In genomic region chr7:24882989-24883631, GRCh38 we compare ENCODE assay signal across 9 cellular contexts.
DNase-seq lines count a peak whose midpoint lies in the region; ATAC-seq and TF ChIP-seq lines count a peak whose summit lies in the region.
"Had no signal": no experiment of that assay in that cellular context is flagged by ENCODE, and none has a peak within 500 bp of the region (broad histone marks: within the 10 kb centered on the region; RNA-seq: fewer than 3 reads in every experiment).

No MANE protein-coding gene starts in this region.

- no peaks in the 10 kb centered on the region for H3K27me3 ChIP-seq in GM23248 (replicated peaks; ENCODE audit: insufficient read depth)

- H2AFZ ChIP-seq in GM23248, result no peak overlapping the region

- peaks cover 79% of the 10 kb centered on the region for H3K4me1 Mint-ChIP-seq in activated T-helper 2 cell treated with anti-CD3 and anti-CD28 coated beads, Interferon-gamma antibody, Interleukin-2, Interleukin-4, amounts not matched to agents 10 μg/mL and 5 μg/mL and 100 μg/mL, durations not matched to agents 14 hours and 24 hours and 36 hours (ENCODE audit: low read depth)
- H3K4me1 Mint-ChIP-seq in WTC11, result peaks cover 59% of the 10 kb centered on the region

- POLR2A ChIA-PET in WTC11 (lab: Charles Lee), result no interaction called here

- H3K36me3 ChIP-seq in GM23248 (ENCODE audit: low read depth), result no peaks in the 10 kb centered on the region

- in situ Hi-C loops in GM23248 (cut with MboI), result no loop called here

- H3K4me2 ChIP-seq in GM23248 (ENCODE audit: unreplicated experiment), result peak overlapping the region; percentile 70

- H3F3A ChIP-seq in GM23248 (ENCODE audit: insufficient read depth), result peaks cover 27% of the 10 kb centered on the region

- CTCF ChIA-PET in WTC11 (lab: Charles Lee), result interaction anchor here (1.3 to 2.0 kb wide), 2 partner anchors 11 to 71 kb away, joined by 4 to 10 read pairs; no protein-coding TSS in a partner anchor

- no peak for TF ChIP-seq POLR2A in GM18505 (IDR thresholded peaks at IDR 0.05; ENCODE audit: borderline replicate concordance, extremely low read depth, insufficient read depth, insufficient read length)

- no peaks in the 10 kb centered on the region for H3K9me2 ChIP-seq in GM23248 (ENCODE audit: insufficient read depth)

- no peaks in the 10 kb centered on the region for H3K27me3 Mint-ChIP-seq in activated T-helper 2 cell treated with anti-CD3 and anti-CD28 coated beads, Interferon-gamma antibody, Interleukin-2, Interleukin-4, amounts not matched to agents 10 μg/mL and 5 μg/mL and 100 μg/mL, durations not matched to agents 14 hours and 24 hours and 36 hours (ENCODE audit: low read depth)
- H3K27me3 Mint-ChIP-seq in WTC11 (ENCODE audit: low read depth), result no peaks in the 10 kb centered on the region

- H3K36me3 Mint-ChIP-seq in activated T-helper 2 cell treated with anti-CD3 and anti-CD28 coated beads, Interferon-gamma antibody, Interleukin-2, Interleukin-4, amounts not matched to agents 10 μg/mL and 5 μg/mL and 100 μg/mL, durations not matched to agents 14 hours and 24 hours and 36 hours (ENCODE audit: low read depth), result peaks cover 65% of the 10 kb centered on the region
- no peaks in the 10 kb centered on the region for H3K36me3 Mint-ChIP-seq in WTC11

- H3K4me1 ChIP-seq in GM23248 (ENCODE audit: insufficient read depth), result peaks cover 25% of the 10 kb centered on the region

- TF ChIP-seq CTCF in WTC11 (IDR thresholded peaks at IDR 0.05), result no peak

- H3K27ac Mint-ChIP-seq in activated T-helper 2 cell treated with anti-CD3 and anti-CD28 coated beads, Interferon-gamma antibody, Interleukin-2, Interleukin-4, amounts not matched to agents 10 μg/mL and 5 μg/mL and 100 μg/mL, durations not matched to agents 14 hours and 24 hours and 36 hours, result peak overlapping the region; percentile 65
- no peak overlapping the region for H3K27ac Mint-ChIP-seq in WTC11

- intact Hi-C loops in activated T-helper 2 cell treated with anti-CD3 and anti-CD28 coated beads, Interferon-gamma antibody, Interleukin-2, Interleukin-4, amounts not matched to agents 10 μg/mL and 5 μg/mL and 100 μg/mL, durations not matched to agents 14 hours and 24 hours and 36 hours (cut with micrococcal nuclease), result loop anchor here (1.0 to 2.0 kb wide), 2 partner anchors 16 to 17 kb away; no protein-coding TSS in a partner anchor

- peaks cover 54% of the 10 kb centered on the region for H3K79me2 ChIP-seq in GM23248 (ENCODE audit: insufficient read depth)

- no peaks in the 10 kb centered on the region for H4K20me1 ChIP-seq in GM23248 (ENCODE audit: insufficient read depth)

- H3K4me3 ChIP-seq in GM23248, result no peak overlapping the region
- H3K4me3 ChIP-seq: SK-N-MC had no signal

- no peaks in the 10 kb centered on the region for H3K9me3 Mint-ChIP-seq in activated T-helper 2 cell treated with anti-CD3 and anti-CD28 coated beads, Interferon-gamma antibody, Interleukin-2, Interleukin-4, amounts not matched to agents 10 μg/mL and 5 μg/mL and 100 μg/mL, durations not matched to agents 14 hours and 24 hours and 36 hours
- no peaks in the 10 kb centered on the region for H3K9me3 Mint-ChIP-seq in WTC11

- H3K4me3 Mint-ChIP-seq in activated T-helper 2 cell treated with anti-CD3 and anti-CD28 coated beads, Interferon-gamma antibody, Interleukin-2, Interleukin-4, amounts not matched to agents 10 μg/mL and 5 μg/mL and 100 μg/mL, durations not matched to agents 14 hours and 24 hours and 36 hours (ENCODE audit: low read depth), result no peak overlapping the region
- no peak overlapping the region for H3K4me3 Mint-ChIP-seq in WTC11

- WGBS in GM23248 (ENCODE audit: low coverage in 1 of 2, low lambda C conversion rate in 2 of 2, missing lambda C conversion rate in 2 of 2), 2 experiments, result 1 to 4% methylated on average over 3 of the region's 3 CpGs

- no peaks in the 10 kb centered on the region for H3K9me3 ChIP-seq in GM23248 (ENCODE audit: low read depth)

- peak overlapping the region; percentile 39 for H3K9ac ChIP-seq in GM23248

- ATAC-seq in WTC11 (no peak), GM21515 (IDR thresholded peaks at IDR 0.05; ENCODE audit: unreplicated experiment) (no peak), GM19395 (IDR thresholded peaks at IDR 0.05; ENCODE audit: unreplicated experiment) (no peak), GM18505 (IDR thresholded peaks at IDR 0.05; ENCODE audit: unreplicated experiment) (no peak)

- H3K27ac ChIP-seq in GM23248, result peak overlapping the region; percentile 62
- H3K27ac ChIP-seq: SK-N-MC had no signal

- peak; percentile 85 for DNase-seq in AG08395 (ENCODE audit: low spot score)
- peak; percentile 95 for DNase-seq in GM23248
- no peak for DNase-seq in activated T-helper 2 cell treated with anti-CD3 and anti-CD28 coated beads, Interferon-gamma antibody, Interleukin-2, Interleukin-4, amounts not matched to agents 10 μg/mL and 5 μg/mL and 100 μg/mL, durations not matched to agents 14 hours and 24 hours and 36 hours (ENCODE audit: low spot score)
- peak; percentile 76 for DNase-seq in kidney tubule cell (ENCODE audit: low spot score)
- DNase-seq in WTC11 (ENCODE audit: low spot score), result no peak

TF ChIP-seq in WTC11, 78 proteins besides CTCF, POLR2A, EP300 and RAD21:
- no peak for TF ChIP-seq NFYB (CRISPR knock-in tag; conservative IDR thresholded peaks at IDR 0.05; ENCODE audit: low read depth)
- TF ChIP-seq NR2C2 (CRISPR knock-in tag; IDR thresholded peaks at IDR 0.05), result no peak
- no peak for TF ChIP-seq MYBL2 (CRISPR knock-in tag; IDR thresholded peaks at IDR 0.05)
- TF ChIP-seq ZNF263 (CRISPR knock-in tag; IDR thresholded peaks at IDR 0.05; ENCODE audit: low read depth), result no peak
- no peak for TF ChIP-seq TP53 (CRISPR knock-in tag; IDR thresholded peaks at IDR 0.05)
- TF ChIP-seq JUN (CRISPR knock-in tag; IDR thresholded peaks at IDR 0.05), result no peak
- no peak for TF ChIP-seq SMAD3 (CRISPR knock-in tag; IDR thresholded peaks at IDR 0.05; ENCODE audit: borderline replicate concordance)
- TF ChIP-seq IRF2 (CRISPR knock-in tag; IDR thresholded peaks at IDR 0.05; ENCODE audit: borderline replicate concordance, low read depth), result no peak
- TF ChIP-seq, protein P1, sequence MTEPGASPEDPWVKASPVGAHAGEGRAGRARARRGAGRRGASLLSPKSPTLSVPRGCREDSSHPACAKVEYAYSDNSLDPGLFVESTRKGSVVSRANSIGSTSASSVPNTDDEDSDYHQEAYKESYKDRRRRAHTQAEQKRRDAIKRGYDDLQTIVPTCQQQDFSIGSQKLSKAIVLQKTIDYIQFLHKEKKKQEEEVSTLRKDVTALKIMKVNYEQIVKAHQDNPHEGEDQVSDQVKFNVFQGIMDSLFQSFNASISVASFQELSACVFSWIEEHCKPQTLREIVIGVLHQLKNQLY (CRISPR knock-in tag; IDR thresholded peaks at IDR 0.05), result no peak
- TF ChIP-seq ZNF317 (CRISPR knock-in tag; IDR thresholded peaks at IDR 0.05; ENCODE audit: borderline replicate concordance, low read depth), result no peak
- TF ChIP-seq ZNF512 (CRISPR knock-in tag; IDR thresholded peaks at IDR 0.05; ENCODE audit: borderline replicate concordance), result no peak
- TF ChIP-seq ZNF671 (CRISPR knock-in tag; IDR thresholded peaks at IDR 0.05), result no peak
- TF ChIP-seq, protein P2, sequence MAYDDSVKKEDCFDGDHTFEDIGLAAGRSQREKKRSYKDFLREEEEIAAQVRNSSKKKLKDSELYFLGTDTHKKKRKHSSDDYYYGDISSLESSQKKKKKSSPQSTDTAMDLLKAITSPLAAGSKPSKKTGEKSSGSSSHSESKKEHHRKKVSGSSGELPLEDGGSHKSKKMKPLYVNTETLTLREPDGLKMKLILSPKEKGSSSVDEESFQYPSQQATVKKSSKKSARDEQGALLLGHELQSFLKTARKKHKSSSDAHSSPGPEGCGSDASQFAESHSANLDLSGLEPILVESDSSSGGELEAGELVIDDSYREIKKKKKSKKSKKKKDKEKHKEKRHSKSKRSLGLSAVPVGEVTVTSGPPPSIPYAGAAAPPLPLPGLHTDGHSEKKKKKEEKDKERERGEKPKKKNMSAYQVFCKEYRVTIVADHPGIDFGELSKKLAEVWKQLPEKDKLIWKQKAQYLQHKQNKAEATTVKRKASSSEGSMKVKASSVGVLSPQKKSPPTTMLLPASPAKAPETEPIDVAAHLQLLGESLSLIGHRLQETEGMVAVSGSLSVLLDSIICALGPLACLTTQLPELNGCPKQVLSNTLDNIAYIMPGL (CRISPR knock-in tag; IDR thresholded peaks at IDR 0.05), result no peak

Comparison
In these comparisons a context has a peak if more than half of its experiments do, and no peak if none do; other contexts are left out.
1. DNase-seq: peak in AG08395 (single experiment), GM23248 (single experiment) and kidney tubule cell (single experiment); none in activated T-helper 2 cell treated with anti-CD3 and anti-CD28 coated beads, Interferon-gamma antibody, Interleukin-2, Interleukin-4, amounts not matched to agents 10 μg/mL and 5 μg/mL and 100 μg/mL, durations not matched to agents 14 hours and 24 hours and 36 hours (single experiment) and WTC11 (single experiment).